Comparison of ENCODE assay signal across 29 cellular contexts in the genomic region with DNA sequence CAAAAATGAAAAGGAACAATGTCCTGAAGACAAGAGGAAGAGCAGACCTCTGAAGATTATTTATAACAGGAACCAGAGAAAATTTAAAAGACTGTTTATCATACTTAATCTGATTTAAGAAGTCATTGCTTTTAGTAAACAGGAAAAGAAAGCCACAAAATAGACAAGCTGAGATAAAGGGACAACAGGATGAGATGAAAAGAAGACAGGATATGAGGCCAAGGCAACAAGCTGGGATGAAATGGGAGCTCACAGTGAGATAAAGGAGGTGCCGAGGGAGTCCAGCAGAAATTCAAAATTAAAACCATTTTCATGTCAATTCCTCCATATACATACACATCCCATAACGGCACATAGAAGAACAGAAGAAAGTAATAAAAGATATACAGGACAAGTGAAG.
"Had no signal": no experiment of that assay in that cellular context is flagged by ENCODE, and none has a peak within 500 bp of the region (broad histone marks: within the 10 kb centered on the region; RNA-seq: fewer than 3 reads in every experiment).

No MANE protein-coding gene starts in this region.

- H3K27ac ChIP-seq: brain microvascular endothelial cell, SJCRH30, SK-N-MC had no signal

- H3K4me1 ChIP-seq: SJCRH30 had no signal

- H3K27me3 ChIP-seq: brain microvascular endothelial cell, SJCRH30 had no signal

- H3K4me3 Mint-ChIP-seq: activated CD4-positive, alpha-beta T cell treated with anti-CD3 and anti-CD28 coated beads for 36 hours; activated CD4-positive, alpha-beta T cell treated with anti-CD3 and anti-CD28 coated beads, Interleukin-2, amount 10 ng/mL, durations not matched to agents 7 days and 5 days; activated CD8-positive, alpha-beta T cell treated with anti-CD3 and anti-CD28 coated beads, Interleukin-2, amount 10 ng/mL, durations not matched to agents 7 days and 5 days; activated naive CD4-positive, alpha-beta T cell treated with anti-CD3 and anti-CD28 coated beads, Interleukin-2, amount 10 ng/mL, durations not matched to agents 7 days and 5 days; activated naive CD8-positive, alpha-beta T cell; activated naive CD8-positive, alpha-beta T cell treated with anti-CD3 and anti-CD28 coated beads, Interleukin-2, amount 50 U/mL, for 24 hours; activated T-cell treated with anti-CD3 and anti-CD28 coated beads, Interleukin-2, amount 50 U/mL, for 24 hours; activated T-helper 1 cell treated with anti-CD3 and anti-CD28 coated beads, Interleukin-12 subunit alpha, Interleukin-12 subunit beta, Interleukin-2, Interleukin-4 antibody, amounts not matched to agents 30 ng/mL and 10 ng/mL and 1 ng/mL, durations not matched to agents 14 hours and 24 hours and 36 hours had no signal

- H3K36me3 Mint-ChIP-seq: activated naive CD4-positive, alpha-beta T cell treated with anti-CD3 and anti-CD28 coated beads, Interleukin-2, amount 10 ng/mL, durations not matched to agents 7 days and 5 days; activated naive CD8-positive, alpha-beta T cell had no signal

- H3K9me3 ChIP-seq: SJCRH30 had no signal

- H3K27ac Mint-ChIP-seq: activated CD4-positive, alpha-beta T cell treated with anti-CD3 and anti-CD28 coated beads for 36 hours; activated CD4-positive, alpha-beta T cell treated with anti-CD3 and anti-CD28 coated beads, Interleukin-2, amount 10 ng/mL, durations not matched to agents 7 days and 5 days; activated CD8-positive, alpha-beta T cell treated with anti-CD3 and anti-CD28 coated beads, Interleukin-2, amount 10 ng/mL, durations not matched to agents 7 days and 5 days; activated naive CD4-positive, alpha-beta T cell treated with anti-CD3 and anti-CD28 coated beads, Interleukin-2, amount 10 ng/mL, durations not matched to agents 7 days and 5 days; activated naive CD8-positive, alpha-beta T cell; activated naive CD8-positive, alpha-beta T cell treated with anti-CD3 and anti-CD28 coated beads, Interleukin-2, amount 50 U/mL, for 24 hours; activated T-cell treated with anti-CD3 and anti-CD28 coated beads, Interleukin-2, amount 50 U/mL, for 24 hours; activated T-helper 1 cell treated with anti-CD3 and anti-CD28 coated beads, Interleukin-12 subunit alpha, Interleukin-12 subunit beta, Interleukin-2, Interleukin-4 antibody, amounts not matched to agents 30 ng/mL and 10 ng/mL and 1 ng/mL, durations not matched to agents 14 hours and 24 hours and 36 hours had no signal

- H3K27me3 Mint-ChIP-seq: activated CD4-positive, alpha-beta T cell treated with anti-CD3 and anti-CD28 coated beads, Interleukin-2, amount 10 ng/mL, durations not matched to agents 7 days and 5 days; activated naive CD4-positive, alpha-beta T cell treated with anti-CD3 and anti-CD28 coated beads, Interleukin-2, amount 10 ng/mL, durations not matched to agents 7 days and 5 days; activated T-cell treated with anti-CD3 and anti-CD28 coated beads, Interleukin-2, amount 50 U/mL, for 24 hours had no signal

- H3K9me3 Mint-ChIP-seq: activated CD4-positive, alpha-beta T cell treated with anti-CD3 and anti-CD28 coated beads, Interleukin-2, amount 10 ng/mL, durations not matched to agents 7 days and 5 days; activated naive CD4-positive, alpha-beta T cell treated with anti-CD3 and anti-CD28 coated beads, Interleukin-2, amount 10 ng/mL, durations not matched to agents 7 days and 5 days; activated naive CD8-positive, alpha-beta T cell treated with anti-CD3 and anti-CD28 coated beads, Interleukin-2, amount 50 U/mL, for 24 hours; activated T-cell treated with anti-CD3 and anti-CD28 coated beads, Interleukin-2, amount 50 U/mL, for 24 hours; activated T-helper 1 cell treated with anti-CD3 and anti-CD28 coated beads, Interleukin-12 subunit alpha, Interleukin-12 subunit beta, Interleukin-2, Interleukin-4 antibody, amounts not matched to agents 30 ng/mL and 10 ng/mL and 1 ng/mL, durations not matched to agents 14 hours and 24 hours and 36 hours had no signal

- H3K4me1 Mint-ChIP-seq: activated CD4-positive, alpha-beta T cell treated with anti-CD3 and anti-CD28 coated beads, Interleukin-2, amount 10 ng/mL, durations not matched to agents 7 days and 5 days; activated naive CD4-positive, alpha-beta T cell treated with anti-CD3 and anti-CD28 coated beads, Interleukin-2, amount 10 ng/mL, durations not matched to agents 7 days and 5 days had no signal

- ATAC-seq: activated CD4-positive, alpha-beta T cell treated with anti-CD3 and anti-CD28 coated beads for 36 hours; activated CD4-positive, CD25-positive, alpha-beta regulatory T cell treated with anti-CD3 and anti-CD28 coated beads, Interleukin-2, amount 50 U/mL, for 24 hours; activated CD8-positive, alpha-beta T cell treated with anti-CD3 and anti-CD28 coated beads, Interleukin-2, amount 10 ng/mL, durations not matched to agents 7 days and 5 days; activated naive CD8-positive, alpha-beta T cell treated with anti-CD3 and anti-CD28 coated beads, Interleukin-2, amount 50 U/mL, for 24 hours; K562; Panc1 had no signal

- DNase-seq: activated CD4-positive, alpha-beta T cell treated with anti-CD3 and anti-CD28 coated beads for 36 hours; activated CD4-positive, alpha-beta T cell treated with anti-CD3 and anti-CD28 coated beads, Interleukin-2, amount 10 ng/mL, durations not matched to agents 7 days and 5 days; activated CD4-positive, alpha-beta T cell treated with anti-CD3 and anti-CD28 coated beads, Interleukin-2, amount 50 U/mL, for 48 hours; activated CD8-positive, alpha-beta T cell treated with anti-CD3 and anti-CD28 coated beads, Interleukin-2, amount 10 ng/mL, durations not matched to agents 7 days and 5 days; activated naive CD4-positive, alpha-beta T cell treated with anti-CD3 and anti-CD28 coated beads, Interleukin-2, amount 10 ng/mL, durations not matched to agents 7 days and 5 days; activated naive CD8-positive, alpha-beta T cell treated with anti-CD3 and anti-CD28 coated beads, Interleukin-2, amount 50 U/mL, for 24 hours; activated T-cell treated with anti-CD3 and anti-CD28 coated beads, Interleukin-2, amount 50 U/mL, for 24 hours; amniotic stem cell; aorta; brain microvascular endothelial cell; central memory CD4-positive, alpha-beta T cell; NCI-H1092 treated with DMSO at 0.1 percent for 48 hours; NCI-H1417; NCI-H146; NCI-H187 treated with DMSO at 0.1 percent for 48 hours; NCI-H2081; NCI-H2171 treated with DMSO at 0.1 percent for 48 hours; NCI-H2227 treated with DMSO at 0.1 percent for 48 hours; NCI-H446; NCI-H510A treated with DMSO at 0.1 percent for 48 hours; NCI-H526 treated with DMSO at 0.1 percent for 48 hours; SHP77; SJCRH30 had no signal
